Comparison of ENCODE assay signal across 1 cellular context in genomic region chr11:10019906-10020682, GRCh38.
TF ChIP-seq lines count a peak whose summit lies in the region.

No MANE protein-coding gene starts in this region.

TF ChIP-seq in GM23338, 12 proteins besides CTCF, POLR2A, EP300 and RAD21 (continued from another document):
- TF ChIP-seq ZNF462 (CRISPR knock-in tag; IDR thresholded peaks at IDR 0.05) (no peak), ETS1 (IDR thresholded peaks at IDR 0.05) (no peak), POLR2AphosphoS5 (IDR thresholded peaks at IDR 0.05; ENCODE audit: low read depth) (no peak), REST (IDR thresholded peaks at IDR 0.05; ENCODE audit: unreplicated experiment) (no peak)
TF ChIP-seq in GM23338: peak in this region for 0.
